8 cellular contexts compared by ENCODE assay signal in the genomic region with DNA sequence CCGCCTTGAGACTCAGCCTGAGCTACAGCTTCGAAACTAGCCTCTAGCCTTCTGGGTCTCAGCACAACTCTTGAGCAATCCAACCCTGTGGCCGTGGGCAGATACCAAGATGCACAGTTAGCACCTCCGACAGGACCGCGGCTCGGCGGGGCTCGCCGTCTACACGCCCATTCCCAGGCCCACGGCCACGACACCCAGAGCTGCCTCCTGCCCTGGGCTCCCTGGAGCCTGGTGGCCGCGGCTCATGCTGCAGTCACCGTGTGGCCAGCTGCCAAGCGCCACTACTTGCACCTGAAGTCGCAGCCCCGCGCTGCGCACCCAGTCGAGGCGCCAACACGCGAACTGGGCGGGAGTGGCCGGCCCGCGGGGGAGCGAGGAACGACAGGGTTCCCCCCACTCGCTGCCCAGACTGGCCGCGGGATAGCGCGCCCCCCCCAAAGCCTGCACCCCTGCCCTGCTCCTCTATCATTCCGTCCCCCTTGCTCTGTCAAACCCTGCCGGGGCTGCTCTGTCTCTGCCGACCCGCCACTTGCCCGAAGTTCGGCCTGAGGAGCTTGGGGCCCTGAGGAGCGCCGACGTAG. TPM values are rescaled to one million over a fixed set of nuclear protein-coding genes. Genes with fewer than 3 reads are reported as not detected.
DNase-seq lines count a peak whose midpoint lies in the region; ATAC-seq and TF ChIP-seq lines count a peak whose summit lies in the region.

No MANE protein-coding gene starts in this region.

- H3K4me1 ChIP-seq in gastroesophageal sphincter: peaks cover 2 to 47% (median 24%) of the 10 kb centered on the region in 3 donors
- H3K4me1 ChIP-seq in ovary (ENCODE audit: insufficient read depth): peaks cover 15% of the 10 kb centered on the region

- H3K36me3 Mint-ChIP-seq in activated T-helper 2 cell treated with anti-CD3 and anti-CD28 coated beads, Interferon-gamma antibody, Interleukin-2, Interleukin-4, amounts not matched to agents 10 μg/mL and 5 μg/mL and 100 μg/mL, durations not matched to agents 14 hours and 24 hours and 36 hours (ENCODE audit: low read depth): peaks cover 48% of the 10 kb centered on the region

- no peaks in the 10 kb centered on the region for H3K27me3 Mint-ChIP-seq in activated T-helper 2 cell treated with anti-CD3 and anti-CD28 coated beads, Interferon-gamma antibody, Interleukin-2, Interleukin-4, amounts not matched to agents 10 μg/mL and 5 μg/mL and 100 μg/mL, durations not matched to agents 14 hours and 24 hours and 36 hours (ENCODE audit: low read depth)

- H3K27ac Mint-ChIP-seq in activated T-helper 2 cell treated with anti-CD3 and anti-CD28 coated beads, Interferon-gamma antibody, Interleukin-2, Interleukin-4, amounts not matched to agents 10 μg/mL and 5 μg/mL and 100 μg/mL, durations not matched to agents 14 hours and 24 hours and 36 hours: peak overlapping the region; percentile 87

- H3K27me3 ChIP-seq in gastroesophageal sphincter: no peaks in the 10 kb centered on the region
- H3K27me3 ChIP-seq in ovary: no peaks in the 10 kb centered on the region

- no CpG with 5 or more reads among the region's 45 CpGs for WGBS in gastroesophageal sphincter (ENCODE audit: low coverage in 1 of 2), 2 donors
- WGBS in ovary, 3 donors: 1 to 3% (median 2%) methylated on average over 44 to 45 of the region's 45 CpGs

- ATAC-seq in GM21723 (IDR thresholded peaks at IDR 0.05; ENCODE audit: unreplicated experiment): peak; percentile 7
- ATAC-seq in gastroesophageal sphincter: peak; percentile 14

- DNase-seq in CMK (ENCODE audit: low read depth): peak; percentile 26
- DNase-seq in NCI-H2029 (lab: John Stamatoyannopoulos, UW): peak; percentile 87
- DNase-seq in activated T-helper 2 cell treated with anti-CD3 and anti-CD28 coated beads, Interferon-gamma antibody, Interleukin-2, Interleukin-4, amounts not matched to agents 10 μg/mL and 5 μg/mL and 100 μg/mL, durations not matched to agents 14 hours and 24 hours and 36 hours (ENCODE audit: low spot score): peak; percentile 26
- peak; percentile 47 to 75 (median 70) for DNase-seq in ovary
- DNase-seq in cerebellar nuclear complex (lab: John Stamatoyannopoulos, UW): no peak
- no peak for DNase-seq in HuH-7 (ENCODE audit: low spot score)

- H3K9me3 ChIP-seq in gastroesophageal sphincter (no peaks in the 10 kb centered on the region), ovary (no peaks in the 10 kb centered on the region)

- H3K4me1 Mint-ChIP-seq in activated T-helper 2 cell treated with anti-CD3 and anti-CD28 coated beads, Interferon-gamma antibody, Interleukin-2, Interleukin-4, amounts not matched to agents 10 μg/mL and 5 μg/mL and 100 μg/mL, durations not matched to agents 14 hours and 24 hours and 36 hours (ENCODE audit: low read depth): peaks cover 32% of the 10 kb centered on the region

- TF ChIP-seq CTCF in gastroesophageal sphincter (IDR thresholded peaks at IDR 0.05) (peak in 1 of 4 experiments; percentile 14), ovary (IDR thresholded peaks at IDR 0.05) (no peak)

- TF ChIP-seq POLR2A in gastroesophageal sphincter (IDR thresholded peaks at IDR 0.05) (no peak), ovary (IDR thresholded peaks at IDR 0.05) (no peak)

- TF ChIP-seq EP300 in gastroesophageal sphincter (IDR thresholded peaks at IDR 0.05) (no peak), ovary (IDR thresholded peaks at IDR 0.05) (no peak)

- intact Hi-C loops in activated T-helper 2 cell treated with anti-CD3 and anti-CD28 coated beads, Interferon-gamma antibody, Interleukin-2, Interleukin-4, amounts not matched to agents 10 μg/mL and 5 μg/mL and 100 μg/mL, durations not matched to agents 14 hours and 24 hours and 36 hours (cut with micrococcal nuclease): loop anchor here (2.0 to 5.0 kb wide), 5 partner anchors 95 to 301 kb away; a partner anchor contains a TSS
- intact Hi-C loops in ovary (cut with DNase I): loop anchor here in 2 of 4 donors (5.0 kb wide), 1 partner anchor 166 kb away; a partner anchor contains a TSS

- peaks cover 0 to 18% of the 10 kb centered on the region in 2 donors for H3K36me3 ChIP-seq in gastroesophageal sphincter
- H3K36me3 ChIP-seq in ovary: no peaks in the 10 kb centered on the region

- H3K9me3 Mint-ChIP-seq in activated T-helper 2 cell treated with anti-CD3 and anti-CD28 coated beads, Interferon-gamma antibody, Interleukin-2, Interleukin-4, amounts not matched to agents 10 μg/mL and 5 μg/mL and 100 μg/mL, durations not matched to agents 14 hours and 24 hours and 36 hours: no peaks in the 10 kb centered on the region

- peak overlapping the region; percentile 94 for H3K4me3 Mint-ChIP-seq in activated T-helper 2 cell treated with anti-CD3 and anti-CD28 coated beads, Interferon-gamma antibody, Interleukin-2, Interleukin-4, amounts not matched to agents 10 μg/mL and 5 μg/mL and 100 μg/mL, durations not matched to agents 14 hours and 24 hours and 36 hours (ENCODE audit: low read depth)

- H3K27ac ChIP-seq in gastroesophageal sphincter: peak overlapping the region; percentile 57 to 93 (median 90)
- peak overlapping the region; percentile 26 to 60 for H3K27ac ChIP-seq in ovary

- H3K4me3 ChIP-seq in gastroesophageal sphincter (peak overlapping the region; percentile 48 to 79), ovary (peak overlapping the region; percentile 66)

RNA-seq across cellular contexts. Expression of a gene that starts 0.7 kb away (rescaled TPM):
- 41.2 TPM in 2 replicates for total RNA-seq in activated T-helper 2 cell treated with anti-CD3 and anti-CD28 coated beads, Interferon-gamma antibody, Interleukin-2, Interleukin-4, amounts not matched to agents 10 μg/mL and 5 μg/mL and 100 μg/mL, durations not matched to agents 14 hours and 24 hours and 36 hours
- total RNA-seq in gastroesophageal sphincter: 1 to 10 TPM in 1 of 4 donors, under 1 TPM in 3; 0.13 to 1.1 (median 0.67) TPM
- total RNA-seq in ovary: 1 to 10 TPM in 2 of 7 donors, under 1 TPM in 5; 0.11 to 1.3 (median 0.42) TPM
- 1 to 10 TPM in 1 of 2 donors, under 1 TPM in 1; 0.84 to 1.9 TPM for polyA plus RNA-seq in ovary

RNA-seq across cellular contexts. Expression of a gene that starts 56.9 kb away (rescaled TPM):
- not detected in 2 replicates for total RNA-seq in activated T-helper 2 cell treated with anti-CD3 and anti-CD28 coated beads, Interferon-gamma antibody, Interleukin-2, Interleukin-4, amounts not matched to agents 10 μg/mL and 5 μg/mL and 100 μg/mL, durations not matched to agents 14 hours and 24 hours and 36 hours
- total RNA-seq in gastroesophageal sphincter: 1 to 10 TPM in 3 of 4 donors, under 1 TPM in 1; 0.47 to 4.0 (median 2.5) TPM
- 10 to 100 TPM in 3 of 7 donors, 1 to 10 TPM in 3, under 1 TPM in 1; 0.23 to 21.4 (median 7.5) TPM for total RNA-seq in ovary
- polyA plus RNA-seq in ovary: 1 to 10 TPM in 1 of 2 donors, under 1 TPM in 1; 0.35 to 3.3 TPM

Comparison
In these comparisons a context has a peak if more than half of its experiments do, and no peak if none do; other contexts are left out.
1. DNase-seq: peak in CMK (single experiment), NCI-H2029 (single experiment), activated T-helper 2 cell treated with anti-CD3 and anti-CD28 coated beads, Interferon-gamma antibody, Interleukin-2, Interleukin-4, amounts not matched to agents 10 μg/mL and 5 μg/mL and 100 μg/mL, durations not matched to agents 14 hours and 24 hours and 36 hours (single experiment) and ovary (5 of 5); none in cerebellar nuclear complex (0 of 2) and HuH-7 (single experiment).
2. RNA of a gene that starts 0.7 kb away (total RNA-seq): 41.2 TPM in activated T-helper 2 cell treated with anti-CD3 and anti-CD28 coated beads, Interferon-gamma antibody, Interleukin-2, Interleukin-4, amounts not matched to agents 10 μg/mL and 5 μg/mL and 100 μg/mL, durations not matched to agents 14 hours and 24 hours and 36 hours; 0.13 to 1.1 TPM in gastroesophageal sphincter and 0.11 to 1.3 TPM in ovary; every median in the first group is over 10 times any median in the second.